17 cellular contexts compared by ENCODE assay signal in the genomic region with DNA sequence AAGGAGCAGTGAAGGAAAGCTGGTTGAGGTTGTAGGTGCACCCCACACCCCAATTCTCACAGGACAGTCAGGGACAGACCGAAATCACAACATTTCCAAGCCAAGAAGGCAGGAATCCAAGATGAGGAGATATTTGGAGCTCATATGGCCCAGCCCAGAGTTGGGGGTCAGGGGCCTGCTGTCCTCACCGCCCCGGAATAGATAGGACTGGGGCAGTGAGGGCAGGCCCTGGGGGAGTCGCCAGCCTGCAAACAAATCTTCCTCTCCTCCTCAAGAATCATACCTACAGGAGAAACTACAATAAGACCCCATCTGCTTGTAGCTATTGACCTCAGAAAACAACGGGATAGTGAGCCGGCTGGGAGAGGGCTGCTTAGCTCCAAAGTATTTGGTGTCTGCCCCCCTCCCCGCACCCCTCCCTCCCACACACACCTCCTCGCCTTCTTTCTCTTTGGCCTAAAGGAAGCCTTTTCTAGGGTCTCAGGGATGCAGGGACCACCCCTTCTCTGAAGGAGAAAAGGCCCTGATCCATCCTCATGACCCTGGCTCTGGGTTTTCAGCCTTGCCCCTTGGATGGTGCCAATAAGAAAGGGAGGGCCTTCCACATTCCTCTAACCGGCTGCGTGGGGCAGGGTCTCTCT. TPM values are rescaled to one million over a fixed set of nuclear protein-coding genes. Genes with fewer than 3 reads are reported as not detected.
DNase-seq lines count a peak whose midpoint lies in the region; ATAC-seq and TF ChIP-seq lines count a peak whose summit lies in the region.
"Had no signal": no experiment of that assay in that cellular context is flagged by ENCODE, and none has a peak within 500 bp of the region (broad histone marks: within the 10 kb centered on the region; RNA-seq: fewer than 3 reads in every experiment).

No MANE protein-coding gene starts in this region.

- H3K36me3 ChIP-seq in NT2/D1 (ENCODE audit: insufficient read depth, insufficient read length, low read length) = no peaks in the 10 kb centered on the region
- no peaks in the 10 kb centered on the region for H3K36me3 ChIP-seq in iPS-18a (ENCODE audit: control insufficient read depth, low read depth, low read length)
- H3K36me3 ChIP-seq in psoas muscle (ENCODE audit: insufficient read depth in 1 of 2, low read depth in 1 of 2) = no peaks in the 10 kb centered on the region
- H3K36me3 ChIP-seq: BLaER1 treated with 17β-estradiol and CSF1 and Interleukin-3, amounts not matched to agents 10 nM and 100 nM; thyroid gland had no signal

- H3K4me1 ChIP-seq in NT2/D1 (ENCODE audit: insufficient read depth, insufficient read length) (peaks cover 14% of the 10 kb centered on the region), iPS-18a (ENCODE audit: control insufficient read depth, low read depth, low read length) (peaks cover 43% of the 10 kb centered on the region), psoas muscle (no peaks in the 10 kb centered on the region)

- peaks cover 96% of the 10 kb centered on the region for H3K27me3 ChIP-seq in NT2/D1 (ENCODE audit: insufficient read depth, insufficient read length)
- peaks cover 100% of the 10 kb centered on the region for H3K27me3 ChIP-seq in iPS-18a (ENCODE audit: control insufficient read depth, insufficient read depth, low read length)
- H3K27me3 ChIP-seq in psoas muscle (ENCODE audit: insufficient read depth in 3 of 3, low read length in 2 of 3) = peaks cover 0 to 63% (median 31%) of the 10 kb centered on the region in 3 donors

- H3K27ac ChIP-seq in iPS-18a (ENCODE audit: low read length) (no peak overlapping the region), psoas muscle (peak overlapping the region; percentile 60)
- H3K27ac ChIP-seq: BLaER1 treated with 17β-estradiol and CSF1 and Interleukin-3, amounts not matched to agents 10 nM and 100 nM; thyroid gland had no signal

- intact Hi-C loops in psoas muscle (cut with DNase I) = loop anchor here in 1 of 2 donors (5.0 kb wide), 1 partner anchor 71 kb away; no protein-coding TSS in a partner anchor

- ATAC-seq in psoas muscle (no peak), SK-N-SH treated with all-trans-retinoic acid at 6 μM for 48 hours (no peak), GM21528 (IDR thresholded peaks at IDR 0.05; ENCODE audit: low FRiP score, unreplicated experiment) (no peak)

- H3K4me3 ChIP-seq in NT2/D1 (ENCODE audit: insufficient read length, low read depth) (peak overlapping the region; percentile 24), iPS-18a (ENCODE audit: low read length) (peak overlapping the region; percentile 58), psoas muscle (peak overlapping the region; percentile 67)
- H3K4me3 ChIP-seq: thyroid gland had no signal

- H3K9ac ChIP-seq in NT2/D1 (ENCODE audit: insufficient read length, low read depth) (no peak overlapping the region), iPS-18a (ENCODE audit: low read length) (no peak overlapping the region)
- H3K9ac ChIP-seq: BLaER1 treated with 17β-estradiol and CSF1 and Interleukin-3, amounts not matched to agents 10 nM and 100 nM had no signal

- no peak for TF ChIP-seq CTCF in psoas muscle (IDR thresholded peaks at IDR 0.05)

- 58 to 64% (median 63%) methylated on average over 10 of the region's 10 CpGs for WGBS in psoas muscle, 3 donors

- peak; percentile 28 for DNase-seq in GM03348 (ENCODE audit: low spot score)
- DNase-seq in NT2/D1 (ENCODE audit: low read depth, low spot score) = no peak
- no peak for DNase-seq in psoas muscle
- DNase-seq in globus pallidus (ENCODE audit: low spot score) = no peak
- no peak for DNase-seq in NCI-H1930 (lab: John Stamatoyannopoulos, UW)
- DNase-seq: activated CD4-positive, alpha-beta T cell treated with anti-CD3 and anti-CD28 coated beads for 48 hours; DMS79 treated with DMSO at 0.1 percent for 48 hours; NCI-H2029 treated with DMSO at 0.1 percent for 48 hours; Right ventricle myocardium superior; T1000; thyroid gland had no signal

- H3K9me3 ChIP-seq in NT2/D1 (ENCODE audit: insufficient read depth, low read length) = no peaks in the 10 kb centered on the region
- no peaks in the 10 kb centered on the region for H3K9me3 ChIP-seq in iPS-18a (ENCODE audit: control insufficient read depth, low read depth, low read length)
- H3K9me3 ChIP-seq in psoas muscle = no peaks in the 10 kb centered on the region
- H3K9me3 ChIP-seq: thyroid gland had no signal

TF ChIP-seq in SK-N-SH treated with all-trans-retinoic acid at 6 μM for 48 hours, 23 proteins besides CTCF, POLR2A, EP300 and RAD21:
- TF ChIP-seq ZFP3 (CRISPR knock-in tag; IDR thresholded peaks at IDR 0.05) = no peak
- no peak for TF ChIP-seq SNAI2 (CRISPR knock-in tag; IDR thresholded peaks at IDR 0.05)
- TF ChIP-seq TOX (CRISPR knock-in tag; IDR thresholded peaks at IDR 0.05; ENCODE audit: borderline replicate concordance) = no peak
- TF ChIP-seq, protein P1, sequence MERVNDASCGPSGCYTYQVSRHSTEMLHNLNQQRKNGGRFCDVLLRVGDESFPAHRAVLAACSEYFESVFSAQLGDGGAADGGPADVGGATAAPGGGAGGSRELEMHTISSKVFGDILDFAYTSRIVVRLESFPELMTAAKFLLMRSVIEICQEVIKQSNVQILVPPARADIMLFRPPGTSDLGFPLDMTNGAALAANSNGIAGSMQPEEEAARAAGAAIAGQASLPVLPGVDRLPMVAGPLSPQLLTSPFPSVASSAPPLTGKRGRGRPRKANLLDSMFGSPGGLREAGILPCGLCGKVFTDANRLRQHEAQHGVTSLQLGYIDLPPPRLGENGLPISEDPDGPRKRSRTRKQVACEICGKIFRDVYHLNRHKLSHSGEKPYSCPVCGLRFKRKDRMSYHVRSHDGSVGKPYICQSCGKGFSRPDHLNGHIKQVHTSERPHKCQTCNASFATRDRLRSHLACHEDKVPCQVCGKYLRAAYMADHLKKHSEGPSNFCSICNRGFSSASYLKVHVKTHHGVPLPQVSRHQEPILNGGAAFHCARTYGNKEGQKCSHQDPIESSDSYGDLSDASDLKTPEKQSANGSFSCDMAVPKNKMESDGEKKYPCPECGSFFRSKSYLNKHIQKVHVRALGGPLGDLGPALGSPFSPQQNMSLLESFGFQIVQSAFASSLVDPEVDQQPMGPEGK (CRISPR knock-in tag; IDR thresholded peaks at IDR 0.05; ENCODE audit: borderline replicate concordance) = no peak
- no peak for TF ChIP-seq BACH2 (CRISPR knock-in tag; IDR thresholded peaks at IDR 0.05; ENCODE audit: borderline replicate concordance)
- TF ChIP-seq ZC3H10 (CRISPR knock-in tag; IDR thresholded peaks at IDR 0.05) = no peak
- no peak for TF ChIP-seq GLIS3 (CRISPR knock-in tag; IDR thresholded peaks at IDR 0.05)
- TF ChIP-seq RARB (CRISPR knock-in tag; IDR thresholded peaks at IDR 0.05) = no peak
- TF ChIP-seq ZNF8 (CRISPR knock-in tag; IDR thresholded peaks at IDR 0.05) = no peak
- TF ChIP-seq ZFP30 (CRISPR knock-in tag; IDR thresholded peaks at IDR 0.05) = no peak
- no peak for TF ChIP-seq ZNF70 (CRISPR knock-in tag; IDR thresholded peaks at IDR 0.05)
- no peak for TF ChIP-seq ISL1 (CRISPR knock-in tag; IDR thresholded peaks at IDR 0.05)
- TF ChIP-seq, protein P2, sequence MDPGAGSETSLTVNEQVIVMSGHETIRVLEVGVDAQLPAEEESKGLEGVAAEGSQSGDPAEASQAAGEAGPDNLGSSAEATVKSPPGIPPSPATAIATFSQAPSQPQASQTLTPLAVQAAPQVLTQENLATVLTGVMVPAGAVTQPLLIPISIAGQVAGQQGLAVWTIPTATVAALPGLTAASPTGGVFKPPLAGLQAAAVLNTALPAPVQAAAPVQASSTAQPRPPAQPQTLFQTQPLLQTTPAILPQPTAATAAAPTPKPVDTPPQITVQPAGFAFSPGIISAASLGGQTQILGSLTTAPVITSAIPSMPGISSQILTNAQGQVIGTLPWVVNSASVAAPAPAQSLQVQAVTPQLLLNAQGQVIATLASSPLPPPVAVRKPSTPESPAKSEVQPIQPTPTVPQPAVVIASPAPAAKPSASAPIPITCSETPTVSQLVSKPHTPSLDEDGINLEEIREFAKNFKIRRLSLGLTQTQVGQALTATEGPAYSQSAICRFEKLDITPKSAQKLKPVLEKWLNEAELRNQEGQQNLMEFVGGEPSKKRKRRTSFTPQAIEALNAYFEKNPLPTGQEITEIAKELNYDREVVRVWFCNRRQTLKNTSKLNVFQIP (CRISPR knock-in tag; IDR thresholded peaks at IDR 0.05; ENCODE audit: borderline replicate concordance, low read depth) = no peak

RNA-seq across cellular contexts. Expression of a gene that starts 3.8 kb away (rescaled TPM):
- 1 to 10 TPM; 1.1 to 9.5 (median 4.8) TPM for total RNA-seq in psoas muscle
- under 1 TPM; 0.70 to 0.89 (median 0.71) TPM for polyA plus RNA-seq in psoas muscle
- total RNA-seq: activated T-helper 1 cell treated with anti-CD3 and anti-CD28 coated beads, Interleukin-12 subunit alpha, Interleukin-12 subunit beta, Interleukin-2, Interleukin-4 antibody, amounts not matched to agents 30 ng/mL and 10 ng/mL and 1 ng/mL, durations not matched to agents 14 hours and 24 hours and 36 hours; fibroblast of villous mesenchyme; Right ventricle myocardium superior had no signal
